Comparison of ENCODE assay signal across 7 cellular contexts in genomic region chrX:155216940-155217450, GRCh38. TPM values are rescaled to one million over a fixed set of nuclear protein-coding genes. Genes with fewer than 3 reads are reported as not detected.
DNase-seq lines count a peak whose midpoint lies in the region; ATAC-seq and TF ChIP-seq lines count a peak whose summit lies in the region.

No MANE protein-coding gene starts in this region.

- H3K4me1 ChIP-seq in DOHH2 (ENCODE audit: control insufficient read depth, low read length), result peaks cover 22% of the 10 kb centered on the region
- peaks cover 0 to 24% (median 15%) of the 10 kb centered on the region in 4 donors for H3K4me1 ChIP-seq in stomach

- no peaks in the 10 kb centered on the region for H3K9me3 Mint-ChIP-seq in IgD-negative memory B cell
- no peaks in the 10 kb centered on the region for H3K9me3 Mint-ChIP-seq in activated T-helper 17 cell treated with anti-CD3 and anti-CD28 coated beads, Interleukin-2, amount 50 U/mL, for 72 hours
- H3K9me3 Mint-ChIP-seq in immature natural killer cell, result peaks cover 0 to 2% (median 0%) of the 10 kb centered on the region in 6 donors

- TF ChIP-seq POLR2A in stomach (IDR thresholded peaks at IDR 0.05), result no peak

- H3K36me3 Mint-ChIP-seq in IgD-negative memory B cell (peaks cover 1% of the 10 kb centered on the region), immature natural killer cell (peaks cover 0 to 4% (median 0%) of the 10 kb centered on the region in 3 donors)
- peaks cover 15% of the 10 kb centered on the region for H3K36me3 Mint-ChIP-seq in activated T-helper 17 cell treated with anti-CD3 and anti-CD28 coated beads, Interleukin-2, amount 50 U/mL, for 72 hours (ENCODE audit: low read depth)

- H3K27ac ChIP-seq in DOHH2 (ENCODE audit: low read depth, low read length) (peak overlapping the region; percentile 44; the same call in 1 of the 2 replicates), stomach (peak overlapping the region in 4 of 5 donors; percentile 88 to 93 (median 90))

- H3K27me3 ChIP-seq in DOHH2 (ENCODE audit: control insufficient read depth, low read length) (no peaks in the 10 kb centered on the region), stomach (no peaks in the 10 kb centered on the region)

- no peaks in the 10 kb centered on the region for H3K27me3 Mint-ChIP-seq in IgD-negative memory B cell
- H3K27me3 Mint-ChIP-seq in activated T-helper 17 cell treated with anti-CD3 and anti-CD28 coated beads, Interleukin-2, amount 50 U/mL, for 72 hours, result no peaks in the 10 kb centered on the region
- peaks cover 0 to 3% (median 2%) of the 10 kb centered on the region in 3 donors for H3K27me3 Mint-ChIP-seq in immature natural killer cell (ENCODE audit: low read depth in 3 of 3)

- DNase-seq in immature natural killer cell (no peak), stomach (no peak), sciatic nerve (ENCODE audit: low spot score) (no peak)

- peaks cover 53% of the 10 kb centered on the region for H3K79me2 ChIP-seq in DOHH2 (ENCODE audit: control insufficient read depth, low read length)

- H3K4me1 Mint-ChIP-seq in IgD-negative memory B cell, result peaks cover 8 to 19% (median 12%) of the 10 kb centered on the region in 3 donors
- H3K4me1 Mint-ChIP-seq in activated T-helper 17 cell treated with anti-CD3 and anti-CD28 coated beads, Interleukin-2, amount 50 U/mL, for 72 hours, result peaks cover 9% of the 10 kb centered on the region
- H3K4me1 Mint-ChIP-seq in immature natural killer cell, result peaks cover 14 to 30% of the 10 kb centered on the region in 2 donors

- peak overlapping the region; percentile 57 for H3K4me2 ChIP-seq in DOHH2 (ENCODE audit: low read length)

- H3K9me3 ChIP-seq in DOHH2 (ENCODE audit: control insufficient read depth, insufficient read depth, low read length) (no peaks in the 10 kb centered on the region), stomach (no peaks in the 10 kb centered on the region)

- no peak for TF ChIP-seq EP300 in stomach (IDR thresholded peaks at IDR 0.05)

- no peak for TF ChIP-seq CTCF in DOHH2 (IDR thresholded peaks at IDR 0.05; ENCODE audit: low read depth, low read length, poor library complexity, severe bottlenecking)
- TF ChIP-seq CTCF in stomach (IDR thresholded peaks at IDR 0.05), result peak in 1 of 7 experiments; percentile 1

- H3K9me2 ChIP-seq in DOHH2 (replicated peaks; ENCODE audit: control insufficient read depth, low read length), result no peaks in the 10 kb centered on the region

- H3F3A ChIP-seq in DOHH2 (ENCODE audit: control insufficient read depth, insufficient read depth), result no peaks in the 10 kb centered on the region

- WGBS in stomach, 5 donors, result 2 to 36% (median 16%) methylated on average over 11 of the region's 11 CpGs

- H3K4me3 ChIP-seq in DOHH2 (ENCODE audit: low read length) (peak overlapping the region; percentile 93), stomach (peak overlapping the region; percentile 61 to 85 (median 74))

- H3K36me3 ChIP-seq in DOHH2 (ENCODE audit: control insufficient read depth, low read length) (peaks cover 21% of the 10 kb centered on the region), stomach (peaks cover 0 to 14% (median 13%) of the 10 kb centered on the region in 4 donors)

- intact Hi-C loops in stomach (cut with DNase I; ENCODE audit: low total_unique reads), result no loop called here
- intact Hi-C loops in sciatic nerve (cut with DNase I), result no loop called here

- ATAC-seq in activated T-helper 17 cell treated with anti-CD3 and anti-CD28 coated beads, Interleukin-2, amount 50 U/mL, for 72 hours (replicated peaks), result no peak
- ATAC-seq in GM21717 (IDR thresholded peaks at IDR 0.05; ENCODE audit: unreplicated experiment) (no peak), sciatic nerve (no peak)

- no peaks in the 10 kb centered on the region for H4K20me1 ChIP-seq in DOHH2 (ENCODE audit: control insufficient read depth, insufficient read depth, low read depth, low read length)

- H3K27ac Mint-ChIP-seq in IgD-negative memory B cell (peak overlapping the region; percentile 2 to 98 (median 80)), immature natural killer cell (peak overlapping the region in 5 of 6 donors; percentile 81 to 92 (median 86))
- H3K27ac Mint-ChIP-seq in activated T-helper 17 cell treated with anti-CD3 and anti-CD28 coated beads, Interleukin-2, amount 50 U/mL, for 72 hours, result peak overlapping the region; percentile 92

- H3K4me3 Mint-ChIP-seq in IgD-negative memory B cell (peak overlapping the region; percentile 90 to 98 (median 92)), immature natural killer cell (peak overlapping the region; percentile 92 to 98 (median 95))
- peak overlapping the region; percentile 93 for H3K4me3 Mint-ChIP-seq in activated T-helper 17 cell treated with anti-CD3 and anti-CD28 coated beads, Interleukin-2, amount 50 U/mL, for 72 hours

RNA-seq across cellular contexts. Expression of gene VBP1, which starts 0.7 kb away (rescaled TPM):
- polyA plus RNA-seq in IgD-negative memory B cell, result 55.7 TPM
- total RNA-seq in activated T-helper 17 cell treated with anti-CD3 and anti-CD28 coated beads, Interleukin-2, amount 50 U/mL, for 72 hours, result 10 to 100 TPM; 59.6 to 95.6 TPM
- 10 to 100 TPM; 67.9 to 86.5 (median 69.1) TPM for polyA plus RNA-seq in immature natural killer cell
- 10 to 100 TPM in 3 of 5 donors, 1 to 10 TPM in 2; 8.8 to 50.7 (median 13.0) TPM for total RNA-seq in stomach
- 10 to 100 TPM; 22.2 to 41.9 (median 41.5) TPM for polyA plus RNA-seq in stomach
- 30.9 TPM for total RNA-seq in sciatic nerve

RNA-seq across cellular contexts. Expression of gene RAB39B, which starts 47.3 kb away (rescaled TPM):
- 5.2 TPM for polyA plus RNA-seq in IgD-negative memory B cell
- total RNA-seq in activated T-helper 17 cell treated with anti-CD3 and anti-CD28 coated beads, Interleukin-2, amount 50 U/mL, for 72 hours, result 10 to 100 TPM; 10.2 to 10.3 TPM
- polyA plus RNA-seq in immature natural killer cell, result 1 to 10 TPM; 2.3 to 8.0 (median 2.9) TPM
- 1 to 10 TPM in 1 of 5 donors, under 1 TPM in 3, not detected in 1; under 0.01 to 1.5 (median 0.51) TPM for total RNA-seq in stomach
- polyA plus RNA-seq in stomach, result under 1 TPM; 0.25 to 0.61 (median 0.31) TPM
- total RNA-seq in sciatic nerve, result 0.58 TPM
